ENCODE assay signal across 13 cellular contexts in the genomic region with DNA sequence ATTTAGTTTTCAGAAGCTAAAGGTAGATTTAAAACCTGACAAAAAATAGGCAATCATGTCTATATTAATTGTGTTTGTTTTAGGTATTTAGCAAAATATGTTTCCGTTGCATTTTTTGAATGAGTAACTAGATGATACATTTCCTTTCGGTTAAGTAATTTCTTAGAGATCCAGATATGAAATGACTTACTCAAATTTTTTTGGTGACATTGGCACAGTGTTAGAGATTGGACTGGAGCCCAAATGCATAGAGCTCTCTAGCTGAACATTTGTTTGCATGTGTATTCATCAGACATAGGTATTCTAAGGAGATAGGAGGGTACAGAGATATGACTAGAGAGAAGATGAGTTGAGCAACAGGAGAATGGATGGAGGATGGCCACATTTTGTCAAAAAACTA. TPM values are rescaled to one million over a fixed set of nuclear protein-coding genes. Genes with fewer than 3 reads are reported as not detected.
DNase-seq lines count a peak whose midpoint lies in the region; ATAC-seq, FAIRE-seq and TF ChIP-seq lines count a peak whose summit lies in the region.
"Had no signal": no experiment of that assay in that cellular context is flagged by ENCODE, and none has a peak within 500 bp of the region (broad histone marks: within the 10 kb centered on the region; RNA-seq: fewer than 3 reads in every experiment).

No MANE protein-coding gene starts in this region.

- intact Hi-C loops in mucosa of descending colon (cut with DNase I, micrococcal nuclease) = no loop called here

- H3K27ac ChIP-seq in VCaP (peak overlapping the region; percentile 78; the same call in 1 of the 2 replicates), Peyer's patch (no peak overlapping the region)
- H3K27ac ChIP-seq: gastrocnemius medialis had no signal

- no peak for TF ChIP-seq POLR2A in Peyer's patch (IDR thresholded peaks at IDR 0.05)

- no peaks in the 10 kb centered on the region for H3K27me3 ChIP-seq in BE2C
- H3K27me3 ChIP-seq in Peyer's patch = peaks cover 0 to 5% of the 10 kb centered on the region in 2 donors

- no peak for DNase-seq in BE2C
- DNase-seq in GM19239 (ENCODE audit: insufficient read length, low spot score) = no peak
- peak; percentile 67 for DNase-seq in fibroblast of the aortic adventitia (ENCODE audit: low read depth)
- no peak for DNase-seq in mucosa of descending colon
- no peak for DNase-seq in SW480 (ENCODE audit: low spot score)
- DNase-seq in Peyer's patch = no peak
- DNase-seq: activated gamma-delta T cell treated with Interleukin-2 at 50 U/mL for 16 hours; gastrocnemius medialis; NCI-H2029 treated with DMSO at 0.1 percent for 48 hours; stimulated activated CD4-positive, alpha-beta T cell treated with anti-CD3 and anti-CD28 coated beads, Interleukin-2, amount 100 ng/mL, for 48 hours had no signal

- no peak for ATAC-seq in mucosa of descending colon
- ATAC-seq in GM19351 (IDR thresholded peaks at IDR 0.05; ENCODE audit: unreplicated experiment) = no peak
- ATAC-seq: gastrocnemius medialis had no signal

- H3K9me3 ChIP-seq in BE2C (no peaks in the 10 kb centered on the region), mucosa of descending colon (no peaks in the 10 kb centered on the region), Peyer's patch (no peaks in the 10 kb centered on the region)
- H3K9me3 ChIP-seq: gastrocnemius medialis had no signal

- FAIRE-seq in GM19239 (lab: Jason Lieb, UNC) = peak; percentile 54

- H3K36me3 ChIP-seq in BE2C (peaks cover 58% of the 10 kb centered on the region), mucosa of descending colon (ENCODE audit: low read depth) (peaks cover 4% of the 10 kb centered on the region), Peyer's patch (peaks cover 0 to 29% (median 0%) of the 10 kb centered on the region in 3 donors)

- H3K4me3 ChIP-seq in BE2C (ENCODE audit: low read depth, low read length) (peak overlapping the region; percentile 93), fibroblast of the aortic adventitia (ENCODE audit: low read depth, low read length) (peak overlapping the region; percentile 95), mucosa of descending colon (no peak overlapping the region), Peyer's patch (no peak overlapping the region)

- H3K4me1 ChIP-seq in BE2C (peaks cover 3% of the 10 kb centered on the region; the same call in 1 of the 2 replicates), mucosa of descending colon (ENCODE audit: low read depth) (peaks cover 11% of the 10 kb centered on the region), Peyer's patch (peaks cover 0 to 27% (median 6%) of the 10 kb centered on the region in 4 donors)

- no peak for TF ChIP-seq CTCF in BE2C (IDR thresholded peaks at IDR 0.05; ENCODE audit: low read depth, low read length)
- TF ChIP-seq CTCF in VCaP (conservative IDR thresholded peaks at IDR 0.05) = no peak
- no peak for TF ChIP-seq CTCF in fibroblast of the aortic adventitia (IDR thresholded peaks at IDR 0.05; ENCODE audit: insufficient read depth, low read length)
- no peak for TF ChIP-seq CTCF in mucosa of descending colon (IDR thresholded peaks at IDR 0.05)
- no peak for TF ChIP-seq CTCF in Peyer's patch (IDR thresholded peaks at IDR 0.05)

RNA-seq across cellular contexts. Expression of gene BUB3, which starts 1.9 kb away (rescaled TPM):
- 166 TPM for polyA plus RNA-seq in BE2C (2012; ENCODE audit: insufficient read depth, insufficient read length, low read depth)
- total RNA-seq in fibroblast of the aortic adventitia (ENCODE audit: low replicate concordance) (113 and 182 TPM in 2 replicates), mucosa of descending colon (10 to 100 TPM; 65.0 to 81.1 (median 68.4) TPM), Peyer's patch (100 to 1,000 TPM in 2 of 4 donors, 10 to 100 TPM in 2; 51.1 to 168 (median 102) TPM)

RNA-seq across cellular contexts. Expression of gene HMX2, which starts 8.2 kb away (rescaled TPM):
- polyA plus RNA-seq in BE2C (2012; ENCODE audit: insufficient read depth, insufficient read length, low read depth) = not detected
- not detected in 2 replicates for total RNA-seq in fibroblast of the aortic adventitia (ENCODE audit: low replicate concordance)
- total RNA-seq in mucosa of descending colon = under 1 TPM; 0.17 to 0.25 (median 0.24) TPM
- total RNA-seq in Peyer's patch = 1 to 10 TPM in 1 of 4 donors, not detected in 3; 1.0 TPM
- total RNA-seq: gastrocnemius medialis, mononuclear cell had no signal

RNA-seq across cellular contexts. Expression of gene HMX3, which starts 20.3 kb away (rescaled TPM):
- polyA plus RNA-seq in BE2C (2012; ENCODE audit: insufficient read depth, insufficient read length, low read depth) = not detected
- total RNA-seq in fibroblast of the aortic adventitia (ENCODE audit: low replicate concordance) = not detected in 2 replicates
- total RNA-seq in mucosa of descending colon = 1 to 10 TPM in 1 of 3 donors, under 1 TPM in 1, not detected in 1; 0.92 to 1.4 TPM
- 1 to 10 TPM in 2 of 4 donors, not detected in 2; 1.1 to 3.4 TPM for total RNA-seq in Peyer's patch
- total RNA-seq: gastrocnemius medialis, mononuclear cell had no signal

Comparison
In these comparisons a context has a peak if more than half of its experiments do, and no peak if none do; other contexts are left out.
1. H3K4me3 ChIP-seq: peak in BE2C (single experiment) and fibroblast of the aortic adventitia (single experiment); none in mucosa of descending colon (single experiment) and Peyer's patch (0 of 4).